Comparison of ENCODE assay signal across 11 cellular contexts in the genomic region with DNA sequence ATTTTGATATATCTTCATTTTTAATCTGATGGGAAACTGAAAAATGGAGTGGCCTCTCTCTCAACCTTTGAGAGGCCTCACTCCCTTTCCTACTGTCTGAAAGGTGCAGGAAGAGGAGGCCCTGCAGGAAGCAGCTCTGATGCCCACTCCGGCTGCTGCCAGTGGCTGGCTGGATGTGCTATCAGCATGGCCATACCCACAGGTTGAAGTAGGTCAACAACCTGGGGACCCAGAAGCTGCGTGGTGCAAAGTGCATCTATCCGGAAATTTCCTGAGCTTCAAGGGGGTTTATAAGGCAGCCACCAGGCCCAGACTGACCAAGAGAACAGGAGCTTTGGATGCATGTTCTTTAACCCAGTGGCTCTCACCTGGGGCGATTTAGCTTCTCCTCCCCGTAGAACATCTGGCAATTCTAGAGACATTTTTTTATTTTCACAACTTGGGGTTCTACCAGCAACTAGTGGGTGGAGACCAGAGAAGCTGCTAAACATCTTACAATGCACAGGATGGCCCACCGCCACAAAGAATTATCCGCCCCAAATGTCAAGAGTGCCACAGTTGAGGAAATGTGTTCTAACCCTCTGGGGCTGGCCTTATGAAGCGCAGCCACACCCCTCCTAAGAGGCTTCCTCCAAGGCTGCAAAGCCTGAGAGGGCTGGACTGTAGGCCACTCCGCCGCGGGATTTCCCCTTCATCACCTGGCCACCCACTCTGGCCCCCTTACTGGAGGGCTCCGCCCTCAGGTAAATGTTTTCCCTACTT. TPM values are rescaled to one million over a fixed set of nuclear protein-coding genes. Genes with fewer than 3 reads are reported as not detected.
A peak's percentile ranks its signal among the peaks of the same experiment; 100 is the strongest.
DNase-seq lines count a peak whose midpoint lies in the region; ATAC-seq and TF ChIP-seq lines count a peak whose summit lies in the region.
"Had no signal": no experiment of that assay in that cellular context is flagged by ENCODE, and none has a peak within 500 bp of the region (broad histone marks: within the 10 kb centered on the region; RNA-seq: fewer than 3 reads in every experiment).

No MANE protein-coding gene starts in this region.

- H3K36me3 ChIP-seq in CD4-positive, alpha-beta memory T cell (ENCODE audit: insufficient read depth, low read length), result no peaks in the 10 kb centered on the region
- no peaks in the 10 kb centered on the region for H3K36me3 ChIP-seq in heart right ventricle

- peaks cover 29% of the 10 kb centered on the region for H3K4me1 ChIP-seq in CD4-positive, alpha-beta memory T cell (ENCODE audit: insufficient read depth, low read length)
- H3K4me1 ChIP-seq in heart right ventricle, result peaks cover 0 to 17% (median 0%) of the 10 kb centered on the region in 9 donors

- H3K4me3 Mint-ChIP-seq in CD4-positive, alpha-beta memory T cell, result peak overlapping the region; percentile 64 to 97 (median 93)
- H3K4me3 Mint-ChIP-seq in activated naive CD8-positive, alpha-beta T cell treated with anti-CD3 and anti-CD28 coated beads, Interleukin-2, amount 50 U/mL, for 24 hours, result no peak overlapping the region
- H3K4me3 Mint-ChIP-seq: H9, mesothelial cell of epicardium had no signal

- intact Hi-C loops in CD4-positive, alpha-beta memory T cell (cut with micrococcal nuclease), result loop anchor here (2.0 kb wide), 1 partner anchor 147 kb away; a partner anchor contains a TSS
- intact Hi-C loops in lower leg skin (cut with DNase I; ENCODE audit: low total_unique reads), result no loop called here
- intact Hi-C loops in heart right ventricle (cut with DNase I), result no loop called here

- H3K27ac ChIP-seq in CD4-positive, alpha-beta memory T cell (ENCODE audit: low read depth, low read length), result peak overlapping the region; percentile 73
- no peak overlapping the region for H3K27ac ChIP-seq in heart right ventricle

- ATAC-seq in GM19372 (IDR thresholded peaks at IDR 0.05; ENCODE audit: low read depth, unreplicated experiment), result peak; percentile 58
- peak; percentile 26 for ATAC-seq in HG03025 (IDR thresholded peaks at IDR 0.05; ENCODE audit: low FRiP score, unreplicated experiment)
- peak; percentile 23 for ATAC-seq in activated naive CD8-positive, alpha-beta T cell treated with anti-CD3 and anti-CD28 coated beads, Interleukin-2, amount 50 U/mL, for 24 hours
- ATAC-seq in heart right ventricle, result no peak

- peak; percentile 21 to 64 (median 31) for DNase-seq in CD4-positive, alpha-beta memory T cell
- no peak for DNase-seq in activated naive CD8-positive, alpha-beta T cell treated with anti-CD3 and anti-CD28 coated beads, Interleukin-2, amount 50 U/mL, for 24 hours
- no peak for DNase-seq in stimulated activated naive CD4-positive, alpha-beta T cell treated with Interleukin-2 at 50 U/mL for 16 hours (lab: John Stamatoyannopoulos, UW)
- no peak for DNase-seq in lower leg skin (ENCODE audit: low spot score in 2 of 2)
- DNase-seq in NCI-H1105 (lab: John Stamatoyannopoulos, UW), result no peak
- DNase-seq in heart right ventricle, result no peak
- DNase-seq: H9, NCI-H1417 treated with DMSO at 0.1 percent for 48 hours had no signal

- H3K27ac Mint-ChIP-seq in CD4-positive, alpha-beta memory T cell, result peak overlapping the region; percentile 79 to 97 (median 87)
- peak overlapping the region; percentile 90 for H3K27ac Mint-ChIP-seq in activated naive CD8-positive, alpha-beta T cell treated with anti-CD3 and anti-CD28 coated beads, Interleukin-2, amount 50 U/mL, for 24 hours
- H3K27ac Mint-ChIP-seq: H9, mesothelial cell of epicardium had no signal

- peaks cover 0 to 16% of the 10 kb centered on the region in 2 donors for H3K9me3 ChIP-seq in CD4-positive, alpha-beta memory T cell (ENCODE audit: control insufficient read depth in 1 of 2, low read length in 2 of 2)
- H3K9me3 ChIP-seq in heart right ventricle, result peaks cover 0 to 22% (median 12%) of the 10 kb centered on the region in 11 donors

- H3K27me3 ChIP-seq in CD4-positive, alpha-beta memory T cell (ENCODE audit: insufficient read depth, low read length), result no peaks in the 10 kb centered on the region
- peaks cover 0 to 7% (median 0%) of the 10 kb centered on the region in 7 donors for H3K27me3 ChIP-seq in heart right ventricle

- CTCF ChIA-PET in CD4-positive, alpha-beta memory T cell (lab: Charles Lee; ENCODE audit: partially characterized antibody), result interaction anchor here (1.1 to 8.8 kb wide), 9 partner anchors 11 to 141 kb away, joined by 3 to 105 read pairs (median 5); a partner anchor contains a TSS

- WGBS in lower leg skin, 2 donors, result 87 to 90% methylated on average over 12 of the region's 12 CpGs
- 91 to 92% methylated on average over 12 of the region's 12 CpGs for WGBS in heart right ventricle, 2 donors

- peaks cover 21 to 47% (median 30%) of the 10 kb centered on the region in 4 donors for H3K4me1 Mint-ChIP-seq in CD4-positive, alpha-beta memory T cell
- H3K4me1 Mint-ChIP-seq in activated naive CD8-positive, alpha-beta T cell treated with anti-CD3 and anti-CD28 coated beads, Interleukin-2, amount 50 U/mL, for 24 hours, result peaks cover 58% of the 10 kb centered on the region
- H3K4me1 Mint-ChIP-seq: mesothelial cell of epicardium had no signal

- TF ChIP-seq POLR2A in lower leg skin (IDR thresholded peaks at IDR 0.05), result no peak

- H3K4me3 ChIP-seq in CD4-positive, alpha-beta memory T cell (ENCODE audit: low read length in 2 of 2), result no peak overlapping the region
- H3K4me3 ChIP-seq in lower leg skin (ENCODE audit: low read depth, poor library complexity, severe bottlenecking), result no peak overlapping the region
- no peak overlapping the region for H3K4me3 ChIP-seq in heart right ventricle

- peaks cover 2 to 9% of the 10 kb centered on the region in 2 donors for H3K36me3 Mint-ChIP-seq in CD4-positive, alpha-beta memory T cell
- peaks cover 6% of the 10 kb centered on the region for H3K36me3 Mint-ChIP-seq in activated naive CD8-positive, alpha-beta T cell treated with anti-CD3 and anti-CD28 coated beads, Interleukin-2, amount 50 U/mL, for 24 hours (ENCODE audit: low read depth)
- H3K36me3 Mint-ChIP-seq: mesothelial cell of epicardium had no signal

- POLR2A ChIA-PET in CD4-positive, alpha-beta memory T cell (lab: Charles Lee; ENCODE audit: partially characterized antibody), result interaction anchor here (1.0 to 6.9 kb wide), 13 partner anchors 11 to 255 kb away, joined by 3 to 69 read pairs (median 7); a partner anchor contains a TSS

- H3K9me3 Mint-ChIP-seq in CD4-positive, alpha-beta memory T cell, result peaks cover 0 to 28% (median 12%) of the 10 kb centered on the region in 8 donors
- H3K9me3 Mint-ChIP-seq in activated naive CD8-positive, alpha-beta T cell treated with anti-CD3 and anti-CD28 coated beads, Interleukin-2, amount 50 U/mL, for 24 hours, result peaks cover 30% of the 10 kb centered on the region

- TF ChIP-seq CTCF in lower leg skin (IDR thresholded peaks at IDR 0.05), result no peak
- no peak for TF ChIP-seq CTCF in heart right ventricle (IDR thresholded peaks at IDR 0.05)

- H3K27me3 Mint-ChIP-seq in CD4-positive, alpha-beta memory T cell, result no peaks in the 10 kb centered on the region
- no peaks in the 10 kb centered on the region for H3K27me3 Mint-ChIP-seq in activated naive CD8-positive, alpha-beta T cell treated with anti-CD3 and anti-CD28 coated beads, Interleukin-2, amount 50 U/mL, for 24 hours

RNA-seq across cellular contexts. Expression of a gene that starts 8.2 kb away (rescaled TPM):
- total RNA-seq in CD4-positive, alpha-beta memory T cell, result 10 to 100 TPM; 17.1 to 20.6 TPM
- polyA plus RNA-seq in CD4-positive, alpha-beta memory T cell, result 10 to 100 TPM; 46.6 to 53.8 TPM
- total RNA-seq in lower leg skin (1 to 10 TPM; 2.1 to 7.3 (median 4.6) TPM), heart right ventricle (1 to 10 TPM in 3 of 10 donors, under 1 TPM in 2, not detected in 5; 0.34 to 3.3 (median 1.3) TPM)
- 1 to 10 TPM; 1.7 TPM for polyA plus RNA-seq in heart right ventricle
- total RNA-seq: H9 had no signal

Comparison
In these comparisons a context has a peak if more than half of its experiments do, and no peak if none do; other contexts are left out.
1. DNase-seq: peak in CD4-positive, alpha-beta memory T cell (5 of 5); none in activated naive CD8-positive, alpha-beta T cell treated with anti-CD3 and anti-CD28 coated beads, Interleukin-2, amount 50 U/mL, for 24 hours (single experiment), stimulated activated naive CD4-positive, alpha-beta T cell treated with Interleukin-2 at 50 U/mL for 16 hours (single experiment), lower leg skin (0 of 2), NCI-H1105 (single experiment) and heart right ventricle (0 of 2).
2. ATAC-seq: peak in GM19372 (single experiment), HG03025 (single experiment) and activated naive CD8-positive, alpha-beta T cell treated with anti-CD3 and anti-CD28 coated beads, Interleukin-2, amount 50 U/mL, for 24 hours (single experiment); none in heart right ventricle (0 of 8).